In genomic region chr10:21497177-21497807, GRCh38 we compare ENCODE assay signal across 8 cellular contexts. TPM values are rescaled to one million over a fixed set of nuclear protein-coding genes. Genes with fewer than 3 reads are reported as not detected.
DNase-seq lines count a peak whose midpoint lies in the region; TF ChIP-seq lines count a peak whose summit lies in the region.

No MANE protein-coding gene starts in this region.

- no peak for TF ChIP-seq CTCF in VCaP (conservative IDR thresholded peaks at IDR 0.05)

- peak; percentile 10 for DNase-seq in activated gamma-delta T cell treated with Interleukin-2 at 50 U/mL for 16 hours
- DNase-seq in activated gamma-delta T cell (lab: John Stamatoyannopoulos, UW) = no peak
- peak; percentile 25 for DNase-seq in NCI-H128 (lab: John Stamatoyannopoulos, UW; ENCODE audit: unreplicated experiment)
- DNase-seq in epithelial cell of prostate (ENCODE audit: low read depth, low spot score) = peak; percentile 39
- peak; percentile 98 for DNase-seq in mesenteric fat pad (ENCODE audit: low spot score)
- DNase-seq in superior temporal gyrus (ENCODE audit: extremely low spot score) = peak; percentile 75
- DNase-seq in effector CD8-positive, alpha-beta T cell (lab: John Stamatoyannopoulos, UW) = no peak

- peak overlapping the region; percentile 74 for H3K27ac ChIP-seq in VCaP
- peak overlapping the region; percentile 41 for H3K27ac ChIP-seq in epithelial cell of prostate

RNA-seq across cellular contexts. Expression of gene SKIDA1, which starts 28.2 kb away (rescaled TPM):
- 0.58 TPM for total RNA-seq in mesenteric fat pad

RNA-seq across cellular contexts. Expression of gene MLLT10, which starts 36.7 kb away (rescaled TPM):
- total RNA-seq in mesenteric fat pad = 42.1 TPM

Comparison
In these comparisons a context has a peak if more than half of its experiments do, and no peak if none do; other contexts are left out.
1. DNase-seq: peak in activated gamma-delta T cell treated with Interleukin-2 at 50 U/mL for 16 hours (single experiment), NCI-H128 (single experiment), epithelial cell of prostate (single experiment), mesenteric fat pad (single experiment) and superior temporal gyrus (single experiment); none in activated gamma-delta T cell (single experiment) and effector CD8-positive, alpha-beta T cell (single experiment).